8 cellular contexts compared by ENCODE assay signal in genomic region chr7:150373049-150373801, GRCh38. TPM values are rescaled to one million over a fixed set of nuclear protein-coding genes. Genes with fewer than 3 reads are reported as not detected.
DNase-seq lines count a peak whose midpoint lies in the region; ATAC-seq, FAIRE-seq and TF ChIP-seq lines count a peak whose summit lies in the region.

No MANE protein-coding gene starts in this region.

- CTCF ChIA-PET in K562 (lab: Yijun Ruan, JAX; ENCODE audit: low intra/inter-chr PET ratio) (no interaction called here), RWPE1 (lab: Yijun Ruan, JAX) (no interaction called here)

- ATAC-seq in GM18505 (IDR thresholded peaks at IDR 0.05; ENCODE audit: unreplicated experiment) (no peak), K562 (peak; percentile 64), GM19324 (IDR thresholded peaks at IDR 0.05; ENCODE audit: low FRiP score, unreplicated experiment) (no peak)

- 62% methylated on average over 21 of the region's 21 CpGs for WGBS in K562 (ENCODE audit: insufficient coverage, low coverage, missing lambda C conversion rate)

- intact Hi-C loops in K562 (cut with micrococcal nuclease), result no loop called here

- TF ChIP-seq POLR2A in GM18505 (IDR thresholded peaks at IDR 0.05; ENCODE audit: borderline replicate concordance, extremely low read depth, insufficient read depth, insufficient read length), result peak; percentile 27
- peak; percentile 55 for TF ChIP-seq POLR2A in K562 (conservative IDR thresholded peaks at IDR 0.05)

- BruUV-seq in K562 (replicated peaks; lab: Mats Ljungman, UMichigan), result TSS peak; percentile 1

- TF ChIP-seq RAD21 in K562 (CRISPR knock-in tag; conservative IDR thresholded peaks at IDR 0.05 in 1 of 2, IDR thresholded peaks at IDR 0.05 in 1 of 2), result no peak

- FAIRE-seq in K562 (lab: Jason Lieb, UNC), result peak; percentile 75

- peaks cover 62% of the 10 kb centered on the region for H3K79me2 ChIP-seq in K562 (ENCODE audit: control insufficient read depth, insufficient read depth, low read length)

- POLR2A ChIA-PET in K562 (lab: Yijun Ruan, JAX) (interaction anchor here (0.6 to 2.1 kb wide), 8 partner anchors 7 to 617 kb away, joined by 3 to 17 read pairs (median 6); no protein-coding TSS in a partner anchor), RWPE1 (lab: Yijun Ruan, JAX; ENCODE audit: low non-redundant PET) (no interaction called here)

- H3K27ac ChIP-seq in 22Rv1, result peak overlapping the region; percentile 98
- 0 out of 3 replicates have a peak overlapping the region, but pooled peaks have one; percentile 12 for H3K27ac ChIP-seq in K562 (ENCODE audit: extremely low read depth, low read depth, low read length)
- H3K27ac ChIP-seq in mucosa of rectum (ENCODE audit: low read depth in 2 of 2, low read length in 2 of 2), result peak overlapping the region; percentile 94 to 96
- no peak overlapping the region; the same call in 1 of the 2 replicates for H3K27ac ChIP-seq in RWPE1

- DNase-seq in K562 (ENCODE audit: extremely low read depth in 1 of 4, low spot score in 3 of 4) (peak in 2 of 4 experiments; percentile 72 to 78), GM13977 (ENCODE audit: low spot score) (no peak), RWPE1 (ENCODE audit: low spot score) (no peak), RKO (ENCODE audit: low spot score) (no peak)

- TF ChIP-seq CTCF in 22Rv1 (IDR thresholded peaks at IDR 0.05) (no peak), K562 (IDR thresholded peaks at IDR 0.05 in 2 of 3, conservative IDR thresholded peaks at IDR 0.05 in 1 of 3; ENCODE audit: insufficient read depth in 2 of 3, low read depth in 1 of 3, low read length in 3 of 3) (no peak), GM13977 (IDR thresholded peaks at IDR 0.05; ENCODE audit: extremely low read depth, insufficient read depth, missing control alignments) (no peak), RWPE1 (conservative IDR thresholded peaks at IDR 0.05; ENCODE audit: low read depth) (no peak)

- H3K9me3 ChIP-seq in K562 (replicated peaks; ENCODE audit: control insufficient read depth, insufficient read depth, low read depth, low read length) (no peaks in the 10 kb centered on the region), mucosa of rectum (ENCODE audit: control insufficient read depth in 2 of 2, low read length in 2 of 2) (no peaks in the 10 kb centered on the region)

- in situ Hi-C loops in K562 (cut with MboI) (no loop called here), GM13977 (cut with MboI; ENCODE audit: low pct_unique_long_range_greater_than_20kb, low sequenced_read_pairs, unreplicated experiment) (no loop called here)

- peaks cover 47 to 58% of the 10 kb centered on the region in 2 experiments for H3K4me1 ChIP-seq in K562 (replicated peaks in 1 of 2; ENCODE audit: control insufficient read depth in 2 of 2, insufficient read depth in 2 of 2, low read length in 2 of 2)
- H3K4me1 ChIP-seq in mucosa of rectum (ENCODE audit: control insufficient read depth in 2 of 2, insufficient read depth in 2 of 2, low read length in 2 of 2), result peaks cover 61 to 70% of the 10 kb centered on the region in 2 donors

- no peaks in the 10 kb centered on the region for H3K9me1 ChIP-seq in K562 (ENCODE audit: control insufficient read depth, insufficient read depth, low read length)

- H3K36me3 ChIP-seq in K562 (ENCODE audit: control insufficient read depth, insufficient read depth, low read length) (peaks cover 66% of the 10 kb centered on the region), mucosa of rectum (ENCODE audit: control insufficient read depth in 2 of 2, insufficient read depth in 2 of 2, low read length in 2 of 2) (peaks cover 11 to 30% of the 10 kb centered on the region in 2 donors)

- H2AFZ ChIP-seq in K562 (ENCODE audit: low read depth, low read length), result no peak overlapping the region

- H3K4me2 ChIP-seq in K562 (ENCODE audit: insufficient read depth, low read length), result peak overlapping the region; percentile 42

- no peaks in the 10 kb centered on the region; the same call in 1 of the 2 replicates for H4K20me1 ChIP-seq in K562 (replicated peaks; ENCODE audit: control insufficient read depth, insufficient read depth, low read length)

- H3K9ac ChIP-seq in K562 (ENCODE audit: insufficient read depth in 1 of 2, low read depth in 2 of 2, low read length in 2 of 2), result peak overlapping the region; percentile 32 to 86; a peak in 3 of 4 replicates
- H3K9ac ChIP-seq in mucosa of rectum (ENCODE audit: low read depth in 1 of 2, low read length in 2 of 2), result peak overlapping the region; percentile 61 to 83

- H3K4me3 ChIP-seq in K562 (no peak overlapping the region), mucosa of rectum (ENCODE audit: low read length in 2 of 2) (peak overlapping the region; percentile 65 to 66)

- no peaks in the 10 kb centered on the region for H3K27me3 ChIP-seq in K562 (ENCODE audit: control insufficient read depth in 2 of 2, insufficient read depth in 2 of 2, low read length in 2 of 2)
- H3K27me3 ChIP-seq in mucosa of rectum (ENCODE audit: control insufficient read depth in 2 of 2, insufficient read depth in 2 of 2, low read length in 2 of 2), result no peaks in the 10 kb centered on the region

- TF ChIP-seq EP300 in K562 (IDR thresholded peaks at IDR 0.05; ENCODE audit: low read length), result no peak

RNA-seq across cellular contexts. Expression of gene REPIN1, which starts 4.6 kb away (rescaled TPM):
- total RNA-seq in K562 (2011; cell fraction: chromatin; rRNA removed; ENCODE audit: low replicate concordance), result 109 and 296 TPM in 2 replicates
- total RNA-seq in K562 (2011; cell fraction: nucleolus; rRNA removed), result 251 and 260 TPM in 2 replicates
- total RNA-seq in K562 (2011; cell fraction: nucleoplasm; rRNA removed), result 183 and 184 TPM in 2 replicates
- 212 and 268 TPM in 2 replicates for total RNA-seq in K562 (2014; rRNA removed)
- 46.9 and 56.8 TPM in 2 replicates for total RNA-seq in K562 (2014; rRNA removed; fragmentation: Illumina TruSeq; extraction: Trizol)
- 94.0 and 99.6 TPM in 2 replicates for total RNA-seq in K562 (2015; rRNA removed; fragmentation: Illumina TruSeq; extraction: Trizol)
- total RNA-seq in K562 (2021), result 277 and 283 TPM in 2 replicates
- 130 and 189 TPM in 2 replicates for polyA plus RNA-seq in K562 (2011; rRNA removed)
- polyA plus RNA-seq in K562 (2011; cell fraction: cytosol; rRNA removed), result 210 and 322 TPM in 2 replicates
- 461 and 543 TPM in 2 replicates for polyA plus RNA-seq in K562 (2011; cell fraction: nucleus; rRNA removed)
- 186 and 202 TPM in 2 replicates for polyA plus RNA-seq in K562 (2012)
- polyA plus RNA-seq in K562 (2014; fragmentation: Illumina TruSeq; extraction: Trizol), result 94.3 and 120 TPM in 2 replicates
- 10 to 100 TPM in 1 of 2 experiments, 1 to 10 TPM in 1; 8.1 to 11.0 TPM for polyA plus RNA-seq in K562 (2014; fragmentation: Nextera tagmentation; extraction: Ambion mirVana)
- polyA plus RNA-seq in K562 (2014; rRNA removed), result 209 and 237 TPM in 2 replicates
- 65.6 and 71.9 TPM in 2 replicates for polyA minus RNA-seq in K562 (2011; rRNA and poly(A)+ RNA removed)
- polyA minus RNA-seq in K562 (2011; cell fraction: cytosol; rRNA and poly(A)+ RNA removed), result 96.6 and 122 TPM in 2 replicates
- 81.0 and 130 TPM in 2 replicates for polyA minus RNA-seq in K562 (2011; cell fraction: nucleus; rRNA and poly(A)+ RNA removed)

RNA-seq across cellular contexts. Expression of gene ZNF775, which starts 5.9 kb away (rescaled TPM):
- total RNA-seq in K562 (2011; cell fraction: chromatin; rRNA removed; ENCODE audit: low replicate concordance), result 3.1 and 10.5 TPM in 2 replicates
- total RNA-seq in K562 (2011; cell fraction: nucleolus; rRNA removed), result 12.0 and 14.7 TPM in 2 replicates
- total RNA-seq in K562 (2011; cell fraction: nucleoplasm; rRNA removed), result 5.9 TPM in 2 replicates
- 18.6 and 21.8 TPM in 2 replicates for total RNA-seq in K562 (2014; rRNA removed)
- 1.1 and 1.8 TPM in 2 replicates for total RNA-seq in K562 (2014; rRNA removed; fragmentation: Illumina TruSeq; extraction: Trizol)
- total RNA-seq in K562 (2015; rRNA removed; fragmentation: Illumina TruSeq; extraction: Trizol), result 5.5 and 5.7 TPM in 2 replicates
- 18.7 and 19.2 TPM in 2 replicates for total RNA-seq in K562 (2021)
- 4.9 and 8.3 TPM in 2 replicates for polyA plus RNA-seq in K562 (2011; rRNA removed)
- polyA plus RNA-seq in K562 (2011; cell fraction: cytosol; rRNA removed), result 7.9 and 29.5 TPM in 2 replicates
- polyA plus RNA-seq in K562 (2011; cell fraction: nucleus; rRNA removed), result 9.1 and 15.1 TPM in 2 replicates
- 11.8 and 13.9 TPM in 2 replicates for polyA plus RNA-seq in K562 (2012)
- polyA plus RNA-seq in K562 (2014; fragmentation: Illumina TruSeq; extraction: Trizol), result 1.5 and 3.5 TPM in 2 replicates
- under 1 TPM; 0.04 to 0.20 TPM for polyA plus RNA-seq in K562 (2014; fragmentation: Nextera tagmentation; extraction: Ambion mirVana)
- 13.1 and 13.2 TPM in 2 replicates for polyA plus RNA-seq in K562 (2014; rRNA removed)
- polyA minus RNA-seq in K562 (2011; rRNA and poly(A)+ RNA removed), result 1.3 and 1.6 TPM in 2 replicates
- polyA minus RNA-seq in K562 (2011; cell fraction: cytosol; rRNA and poly(A)+ RNA removed), result 7.2 and 17.1 TPM in 2 replicates
- 4.3 and 5.3 TPM in 2 replicates for polyA minus RNA-seq in K562 (2011; cell fraction: nucleus; rRNA and poly(A)+ RNA removed)

RNA-seq across cellular contexts. Expression of gene RARRES2, which starts 31.8 kb away (rescaled TPM):
- not detected in 2 replicates for total RNA-seq in K562 (2011; cell fraction: chromatin; rRNA removed; ENCODE audit: low replicate concordance)
- total RNA-seq in K562 (2011; cell fraction: nucleolus; rRNA removed), result not detected in 2 replicates
- total RNA-seq in K562 (2011; cell fraction: nucleoplasm; rRNA removed), result not detected in 2 replicates
- not detected in 2 replicates for total RNA-seq in K562 (2014; rRNA removed)
- total RNA-seq in K562 (2014; rRNA removed; fragmentation: Illumina TruSeq; extraction: Trizol), result not detected in 2 replicates
- not detected in 2 replicates for total RNA-seq in K562 (2015; rRNA removed; fragmentation: Illumina TruSeq; extraction: Trizol)
- total RNA-seq in K562 (2021), result 1.7 and 1.8 TPM in 2 replicates
- polyA plus RNA-seq in K562 (2011; rRNA removed), result 0.11 TPM in 1 of 2 replicates, not detected in the other
- polyA plus RNA-seq in K562 (2011; cell fraction: cytosol; rRNA removed), result 0.51 and 0.55 TPM in 2 replicates
- 0.13 and 0.26 TPM in 2 replicates for polyA plus RNA-seq in K562 (2011; cell fraction: nucleus; rRNA removed)
- polyA plus RNA-seq in K562 (2012), result 0.21 and 0.33 TPM in 2 replicates
- not detected in 2 replicates for polyA plus RNA-seq in K562 (2014; fragmentation: Illumina TruSeq; extraction: Trizol)
- not detected for polyA plus RNA-seq in K562 (2014; fragmentation: Nextera tagmentation; extraction: Ambion mirVana)
- polyA plus RNA-seq in K562 (2014; rRNA removed), result 0.23 TPM in 1 of 2 replicates, not detected in the other
- not detected in 2 replicates for polyA minus RNA-seq in K562 (2011; rRNA and poly(A)+ RNA removed)
- polyA minus RNA-seq in K562 (2011; cell fraction: cytosol; rRNA and poly(A)+ RNA removed), result not detected in 2 replicates
- not detected in 2 replicates for polyA minus RNA-seq in K562 (2011; cell fraction: nucleus; rRNA and poly(A)+ RNA removed)

RNA-seq across cellular contexts. Expression of gene ACTR3C, which starts 49.9 kb away (rescaled TPM):
- total RNA-seq in K562 (2011; cell fraction: chromatin; rRNA removed; ENCODE audit: low replicate concordance), result 118 and 124 TPM in 2 replicates
- 77.7 and 87.2 TPM in 2 replicates for total RNA-seq in K562 (2011; cell fraction: nucleolus; rRNA removed)
- total RNA-seq in K562 (2011; cell fraction: nucleoplasm; rRNA removed), result 81.8 and 110 TPM in 2 replicates
- 12.1 and 12.9 TPM in 2 replicates for total RNA-seq in K562 (2014; rRNA removed)
- total RNA-seq in K562 (2014; rRNA removed; fragmentation: Illumina TruSeq; extraction: Trizol), result 14.2 and 16.9 TPM in 2 replicates
- total RNA-seq in K562 (2015; rRNA removed; fragmentation: Illumina TruSeq; extraction: Trizol), result 14.8 and 16.8 TPM in 2 replicates
- 10.0 and 10.8 TPM in 2 replicates for total RNA-seq in K562 (2021)
- 28.1 and 35.4 TPM in 2 replicates for polyA plus RNA-seq in K562 (2011; rRNA removed)
- polyA plus RNA-seq in K562 (2011; cell fraction: cytosol; rRNA removed), result 13.0 and 26.1 TPM in 2 replicates
- 30.3 and 45.3 TPM in 2 replicates for polyA plus RNA-seq in K562 (2011; cell fraction: nucleus; rRNA removed)
- polyA plus RNA-seq in K562 (2012), result 13.2 and 18.9 TPM in 2 replicates
- 12.2 and 13.4 TPM in 2 replicates for polyA plus RNA-seq in K562 (2014; fragmentation: Illumina TruSeq; extraction: Trizol)
- 10 to 100 TPM in 1 of 2 experiments, 1 to 10 TPM in 1; 9.0 to 13.3 TPM for polyA plus RNA-seq in K562 (2014; fragmentation: Nextera tagmentation; extraction: Ambion mirVana)
- 14.9 and 16.9 TPM in 2 replicates for polyA plus RNA-seq in K562 (2014; rRNA removed)
- polyA minus RNA-seq in K562 (2011; rRNA and poly(A)+ RNA removed), result 61.6 and 72.6 TPM in 2 replicates
- 16.9 and 22.1 TPM in 2 replicates for polyA minus RNA-seq in K562 (2011; cell fraction: cytosol; rRNA and poly(A)+ RNA removed)
- 75.1 and 126 TPM in 2 replicates for polyA minus RNA-seq in K562 (2011; cell fraction: nucleus; rRNA and poly(A)+ RNA removed)

RNA-seq across cellular contexts. Expression of gene LRRC61, which starts 50.1 kb away (rescaled TPM):
- total RNA-seq in K562 (2011; cell fraction: chromatin; rRNA removed; ENCODE audit: low replicate concordance), result 114 and 182 TPM in 2 replicates
- total RNA-seq in K562 (2011; cell fraction: nucleolus; rRNA removed), result 129 and 134 TPM in 2 replicates
- total RNA-seq in K562 (2011; cell fraction: nucleoplasm; rRNA removed), result 113 and 123 TPM in 2 replicates
- total RNA-seq in K562 (2014; rRNA removed), result 55.2 and 67.6 TPM in 2 replicates
- 16.8 and 18.7 TPM in 2 replicates for total RNA-seq in K562 (2014; rRNA removed; fragmentation: Illumina TruSeq; extraction: Trizol)
- 35.2 and 37.8 TPM in 2 replicates for total RNA-seq in K562 (2015; rRNA removed; fragmentation: Illumina TruSeq; extraction: Trizol)
- 49.5 and 50.6 TPM in 2 replicates for total RNA-seq in K562 (2021)
- polyA plus RNA-seq in K562 (2011; rRNA removed), result 54.3 and 76.9 TPM in 2 replicates
- 138 and 194 TPM in 2 replicates for polyA plus RNA-seq in K562 (2011; cell fraction: cytosol; rRNA removed)
- 125 and 205 TPM in 2 replicates for polyA plus RNA-seq in K562 (2011; cell fraction: nucleus; rRNA removed)
- polyA plus RNA-seq in K562 (2012), result 81.4 and 86.4 TPM in 2 replicates
- 18.4 and 35.6 TPM in 2 replicates for polyA plus RNA-seq in K562 (2014; fragmentation: Illumina TruSeq; extraction: Trizol)
- polyA plus RNA-seq in K562 (2014; fragmentation: Nextera tagmentation; extraction: Ambion mirVana), result 1 to 10 TPM; 1.3 to 1.7 TPM
- 42.0 and 46.5 TPM in 2 replicates for polyA plus RNA-seq in K562 (2014; rRNA removed)
- polyA minus RNA-seq in K562 (2011; rRNA and poly(A)+ RNA removed), result 44.8 and 55.6 TPM in 2 replicates
- 94.8 and 130 TPM in 2 replicates for polyA minus RNA-seq in K562 (2011; cell fraction: cytosol; rRNA and poly(A)+ RNA removed)
- polyA minus RNA-seq in K562 (2011; cell fraction: nucleus; rRNA and poly(A)+ RNA removed), result 89.0 and 106 TPM in 2 replicates
